1 cellular context compared by ENCODE assay signal in the genomic region with DNA sequence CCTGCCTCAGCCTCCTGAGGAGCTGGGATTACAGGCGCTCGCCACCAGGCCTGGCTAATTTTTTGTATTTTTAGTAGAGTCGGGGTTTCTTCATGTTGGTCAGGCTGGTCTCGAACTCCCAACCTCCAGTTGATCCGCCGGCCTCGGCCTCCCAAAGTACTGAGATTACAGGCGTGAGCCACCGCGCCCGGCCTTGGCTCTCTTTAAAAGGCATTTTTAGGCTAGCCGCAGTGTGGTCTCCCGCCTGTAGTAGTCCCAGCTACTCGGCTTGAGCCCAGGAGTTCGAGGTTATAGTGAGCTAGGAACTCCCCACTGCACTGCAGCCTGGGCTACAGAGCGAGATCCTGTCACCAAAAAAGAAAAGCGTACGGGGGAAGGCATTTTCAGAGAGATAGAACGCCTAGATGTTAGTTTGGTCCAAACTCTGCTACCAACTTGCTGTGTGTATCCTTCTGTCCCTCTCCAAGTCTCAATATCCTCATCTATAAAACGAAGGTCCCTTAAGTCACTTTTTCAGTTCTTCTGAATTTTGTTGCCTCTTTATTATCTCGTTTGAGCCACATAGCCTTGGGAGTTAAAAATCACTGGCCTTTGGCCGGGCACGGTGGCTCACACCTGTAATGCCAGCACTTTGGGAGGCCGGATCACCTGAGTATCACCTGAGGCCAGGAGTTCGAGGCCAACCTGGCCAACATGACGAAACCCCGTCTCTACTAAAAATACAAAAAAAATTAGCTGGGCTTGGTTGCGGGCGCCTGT.
TF ChIP-seq lines count a peak whose summit lies in the region.

No MANE protein-coding gene starts in this region.

TF ChIP-seq in K562, 482 proteins besides CTCF, POLR2A, EP300 and RAD21 (continued from another document):
- no peak for TF ChIP-seq RREB1 (CRISPR knock-in tag; IDR thresholded peaks at IDR 0.05)
- TF ChIP-seq ZNF431 (CRISPR knock-in tag; IDR thresholded peaks at IDR 0.05), result 0 out of 2 replicates have a peak, but pooled peaks have one; percentile 52
- TF ChIP-seq MCM2 (IDR thresholded peaks at IDR 0.05; ENCODE audit: low read depth), result no peak
- no peak for TF ChIP-seq YY1 (IDR thresholded peaks at IDR 0.05; ENCODE audit: borderline replicate concordance in 1 of 3, control insufficient read depth in 1 of 3, extremely low read depth in 1 of 3, insufficient read depth in 3 of 3, insufficient read length in 1 of 3, insufficient replicate concordance in 2 of 3, low read depth in 1 of 3, low read length in 2 of 3)
- TF ChIP-seq PHF20 (IDR thresholded peaks at IDR 0.05; ENCODE audit: partially characterized antibody), result no peak
